ENCODE assay signal across 1 cellular context in the genomic region with DNA sequence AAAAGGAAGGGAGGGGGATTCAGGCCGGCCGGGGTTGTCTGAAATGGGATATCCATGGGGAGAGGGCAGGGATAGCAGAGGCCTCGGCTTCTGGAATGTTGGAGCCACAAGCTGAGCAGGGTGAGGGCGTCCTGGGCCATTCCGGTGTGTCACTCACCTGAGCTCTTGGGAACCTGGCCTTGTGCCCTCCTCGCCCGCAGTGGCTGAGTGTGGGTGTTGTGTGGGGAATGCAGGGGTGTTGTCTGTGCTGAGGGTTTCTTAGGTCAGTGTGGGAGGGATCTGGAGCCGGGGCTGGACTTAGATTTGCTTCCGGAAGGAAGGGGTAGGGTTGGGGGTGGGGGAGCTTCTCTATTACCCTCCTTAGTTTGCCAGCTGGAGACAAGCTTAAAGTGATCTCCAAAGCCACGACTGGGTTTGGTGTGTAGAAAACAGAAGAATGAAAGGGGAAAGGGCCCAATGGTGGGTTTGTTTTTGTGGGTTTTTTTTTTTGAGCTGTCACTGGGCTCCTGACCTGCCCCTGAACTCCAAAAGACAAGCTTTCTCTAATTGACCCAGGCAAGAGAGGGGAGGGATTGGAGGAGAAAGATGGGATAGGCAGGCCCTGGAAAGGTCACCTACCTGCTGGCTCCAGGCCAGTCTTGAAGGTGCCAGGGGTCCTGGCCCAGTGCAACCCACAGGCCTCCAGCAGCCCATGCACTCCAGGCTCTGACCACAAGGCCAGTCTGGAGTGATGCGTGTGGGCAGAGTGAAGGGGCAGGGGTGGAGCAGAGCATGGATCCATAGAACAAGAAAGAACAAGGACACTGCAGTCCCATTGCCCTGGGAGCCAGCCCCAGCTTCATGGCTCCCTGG.
TF ChIP-seq lines count a peak whose summit lies in the region.

Gene SULT1A2, minus strand, starts transcription at position 211 of the 852 bp plus-strand sequence. CDS start 1,120 bp downstream, outside the sequence.

TF ChIP-seq in K562, 482 proteins besides CTCF, POLR2A, EP300 and RAD21 (continued from another document and continues in another):
- TF ChIP-seq, protein P1, sequence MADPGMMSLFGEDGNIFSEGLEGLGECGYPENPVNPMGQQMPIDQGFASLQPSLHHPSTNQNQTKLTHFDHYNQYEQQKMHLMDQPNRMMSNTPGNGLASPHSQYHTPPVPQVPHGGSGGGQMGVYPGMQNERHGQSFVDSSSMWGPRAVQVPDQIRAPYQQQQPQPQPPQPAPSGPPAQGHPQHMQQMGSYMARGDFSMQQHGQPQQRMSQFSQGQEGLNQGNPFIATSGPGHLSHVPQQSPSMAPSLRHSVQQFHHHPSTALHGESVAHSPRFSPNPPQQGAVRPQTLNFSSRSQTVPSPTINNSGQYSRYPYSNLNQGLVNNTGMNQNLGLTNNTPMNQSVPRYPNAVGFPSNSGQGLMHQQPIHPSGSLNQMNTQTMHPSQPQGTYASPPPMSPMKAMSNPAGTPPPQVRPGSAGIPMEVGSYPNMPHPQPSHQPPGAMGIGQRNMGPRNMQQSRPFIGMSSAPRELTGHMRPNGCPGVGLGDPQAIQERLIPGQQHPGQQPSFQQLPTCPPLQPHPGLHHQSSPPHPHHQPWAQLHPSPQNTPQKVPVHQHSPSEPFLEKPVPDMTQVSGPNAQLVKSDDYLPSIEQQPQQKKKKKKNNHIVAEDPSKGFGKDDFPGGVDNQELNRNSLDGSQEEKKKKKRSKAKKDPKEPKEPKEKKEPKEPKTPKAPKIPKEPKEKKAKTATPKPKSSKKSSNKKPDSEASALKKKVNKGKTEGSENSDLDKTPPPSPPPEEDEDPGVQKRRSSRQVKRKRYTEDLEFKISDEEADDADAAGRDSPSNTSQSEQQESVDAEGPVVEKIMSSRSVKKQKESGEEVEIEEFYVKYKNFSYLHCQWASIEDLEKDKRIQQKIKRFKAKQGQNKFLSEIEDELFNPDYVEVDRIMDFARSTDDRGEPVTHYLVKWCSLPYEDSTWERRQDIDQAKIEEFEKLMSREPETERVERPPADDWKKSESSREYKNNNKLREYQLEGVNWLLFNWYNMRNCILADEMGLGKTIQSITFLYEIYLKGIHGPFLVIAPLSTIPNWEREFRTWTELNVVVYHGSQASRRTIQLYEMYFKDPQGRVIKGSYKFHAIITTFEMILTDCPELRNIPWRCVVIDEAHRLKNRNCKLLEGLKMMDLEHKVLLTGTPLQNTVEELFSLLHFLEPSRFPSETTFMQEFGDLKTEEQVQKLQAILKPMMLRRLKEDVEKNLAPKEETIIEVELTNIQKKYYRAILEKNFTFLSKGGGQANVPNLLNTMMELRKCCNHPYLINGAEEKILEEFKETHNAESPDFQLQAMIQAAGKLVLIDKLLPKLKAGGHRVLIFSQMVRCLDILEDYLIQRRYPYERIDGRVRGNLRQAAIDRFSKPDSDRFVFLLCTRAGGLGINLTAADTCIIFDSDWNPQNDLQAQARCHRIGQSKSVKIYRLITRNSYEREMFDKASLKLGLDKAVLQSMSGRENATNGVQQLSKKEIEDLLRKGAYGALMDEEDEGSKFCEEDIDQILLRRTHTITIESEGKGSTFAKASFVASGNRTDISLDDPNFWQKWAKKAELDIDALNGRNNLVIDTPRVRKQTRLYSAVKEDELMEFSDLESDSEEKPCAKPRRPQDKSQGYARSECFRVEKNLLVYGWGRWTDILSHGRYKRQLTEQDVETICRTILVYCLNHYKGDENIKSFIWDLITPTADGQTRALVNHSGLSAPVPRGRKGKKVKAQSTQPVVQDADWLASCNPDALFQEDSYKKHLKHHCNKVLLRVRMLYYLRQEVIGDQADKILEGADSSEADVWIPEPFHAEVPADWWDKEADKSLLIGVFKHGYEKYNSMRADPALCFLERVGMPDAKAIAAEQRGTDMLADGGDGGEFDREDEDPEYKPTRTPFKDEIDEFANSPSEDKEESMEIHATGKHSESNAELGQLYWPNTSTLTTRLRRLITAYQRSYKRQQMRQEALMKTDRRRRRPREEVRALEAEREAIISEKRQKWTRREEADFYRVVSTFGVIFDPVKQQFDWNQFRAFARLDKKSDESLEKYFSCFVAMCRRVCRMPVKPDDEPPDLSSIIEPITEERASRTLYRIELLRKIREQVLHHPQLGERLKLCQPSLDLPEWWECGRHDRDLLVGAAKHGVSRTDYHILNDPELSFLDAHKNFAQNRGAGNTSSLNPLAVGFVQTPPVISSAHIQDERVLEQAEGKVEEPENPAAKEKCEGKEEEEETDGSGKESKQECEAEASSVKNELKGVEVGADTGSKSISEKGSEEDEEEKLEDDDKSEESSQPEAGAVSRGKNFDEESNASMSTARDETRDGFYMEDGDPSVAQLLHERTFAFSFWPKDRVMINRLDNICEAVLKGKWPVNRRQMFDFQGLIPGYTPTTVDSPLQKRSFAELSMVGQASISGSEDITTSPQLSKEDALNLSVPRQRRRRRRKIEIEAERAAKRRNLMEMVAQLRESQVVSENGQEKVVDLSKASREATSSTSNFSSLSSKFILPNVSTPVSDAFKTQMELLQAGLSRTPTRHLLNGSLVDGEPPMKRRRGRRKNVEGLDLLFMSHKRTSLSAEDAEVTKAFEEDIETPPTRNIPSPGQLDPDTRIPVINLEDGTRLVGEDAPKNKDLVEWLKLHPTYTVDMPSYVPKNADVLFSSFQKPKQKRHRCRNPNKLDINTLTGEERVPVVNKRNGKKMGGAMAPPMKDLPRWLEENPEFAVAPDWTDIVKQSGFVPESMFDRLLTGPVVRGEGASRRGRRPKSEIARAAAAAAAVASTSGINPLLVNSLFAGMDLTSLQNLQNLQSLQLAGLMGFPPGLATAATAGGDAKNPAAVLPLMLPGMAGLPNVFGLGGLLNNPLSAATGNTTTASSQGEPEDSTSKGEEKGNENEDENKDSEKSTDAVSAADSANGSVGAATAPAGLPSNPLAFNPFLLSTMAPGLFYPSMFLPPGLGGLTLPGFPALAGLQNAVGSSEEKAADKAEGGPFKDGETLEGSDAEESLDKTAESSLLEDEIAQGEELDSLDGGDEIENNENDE (IDR thresholded peaks at IDR 0.05; ENCODE audit: low read depth, low read length) = no peak
- no peak for TF ChIP-seq KAT7 (CRISPR knock-in tag; IDR thresholded peaks at IDR 0.05; ENCODE audit: borderline replicate concordance)
- no peak for TF ChIP-seq FOXM1 (IDR thresholded peaks at IDR 0.05; ENCODE audit: low read depth)
- TF ChIP-seq FOXM1 (CRISPR knock-in tag; IDR thresholded peaks at IDR 0.05; ENCODE audit: low read depth) = no peak
- TF ChIP-seq POLR2B (IDR thresholded peaks at IDR 0.05; ENCODE audit: low read depth, partially characterized antibody) = peak; percentile 65
- TF ChIP-seq ZNF384 (IDR thresholded peaks at IDR 0.05; ENCODE audit: low read depth, low read length) = 0 out of 2 replicates have a peak, but pooled peaks have one; percentile 42
- TF ChIP-seq ZBTB26 (CRISPR knock-in tag; IDR thresholded peaks at IDR 0.05) = no peak
- TF ChIP-seq RBFOX2 (IDR thresholded peaks at IDR 0.05; ENCODE audit: low read depth, low read length) = peak; percentile 67
- TF ChIP-seq, protein P2, sequence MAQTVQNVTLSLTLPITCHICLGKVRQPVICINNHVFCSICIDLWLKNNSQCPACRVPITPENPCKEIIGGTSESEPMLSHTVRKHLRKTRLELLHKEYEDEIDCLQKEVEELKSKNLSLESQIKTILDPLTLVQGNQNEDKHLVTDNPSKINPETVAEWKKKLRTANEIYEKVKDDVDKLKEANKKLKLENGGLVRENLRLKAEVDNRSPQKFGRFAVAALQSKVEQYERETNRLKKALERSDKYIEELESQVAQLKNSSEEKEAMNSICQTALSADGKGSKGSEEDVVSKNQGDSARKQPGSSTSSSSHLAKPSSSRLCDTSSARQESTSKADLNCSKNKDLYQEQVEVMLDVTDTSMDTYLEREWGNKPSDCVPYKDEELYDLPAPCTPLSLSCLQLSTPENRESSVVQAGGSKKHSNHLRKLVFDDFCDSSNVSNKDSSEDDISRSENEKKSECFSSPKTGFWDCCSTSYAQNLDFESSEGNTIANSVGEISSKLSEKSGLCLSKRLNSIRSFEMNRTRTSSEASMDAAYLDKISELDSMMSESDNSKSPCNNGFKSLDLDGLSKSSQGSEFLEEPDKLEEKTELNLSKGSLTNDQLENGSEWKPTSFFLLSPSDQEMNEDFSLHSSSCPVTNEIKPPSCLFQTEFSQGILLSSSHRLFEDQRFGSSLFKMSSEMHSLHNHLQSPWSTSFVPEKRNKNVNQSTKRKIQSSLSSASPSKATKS (CRISPR knock-in tag; IDR thresholded peaks at IDR 0.05) = no peak
- no peak for TF ChIP-seq XRCC5 (IDR thresholded peaks at IDR 0.05; ENCODE audit: low read depth, low read length)
- TF ChIP-seq ETV1 (tag; conservative IDR thresholded peaks at IDR 0.05; ENCODE audit: low read depth) = peak; percentile 49
- no peak for TF ChIP-seq PREB (CRISPR knock-in tag; IDR thresholded peaks at IDR 0.05)
- TF ChIP-seq, protein P3, sequence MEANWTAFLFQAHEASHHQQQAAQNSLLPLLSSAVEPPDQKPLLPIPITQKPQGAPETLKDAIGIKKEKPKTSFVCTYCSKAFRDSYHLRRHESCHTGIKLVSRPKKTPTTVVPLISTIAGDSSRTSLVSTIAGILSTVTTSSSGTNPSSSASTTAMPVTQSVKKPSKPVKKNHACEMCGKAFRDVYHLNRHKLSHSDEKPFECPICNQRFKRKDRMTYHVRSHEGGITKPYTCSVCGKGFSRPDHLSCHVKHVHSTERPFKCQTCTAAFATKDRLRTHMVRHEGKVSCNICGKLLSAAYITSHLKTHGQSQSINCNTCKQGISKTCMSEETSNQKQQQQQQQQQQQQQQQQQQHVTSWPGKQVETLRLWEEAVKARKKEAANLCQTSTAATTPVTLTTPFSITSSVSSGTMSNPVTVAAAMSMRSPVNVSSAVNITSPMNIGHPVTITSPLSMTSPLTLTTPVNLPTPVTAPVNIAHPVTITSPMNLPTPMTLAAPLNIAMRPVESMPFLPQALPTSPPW (CRISPR knock-in tag; IDR thresholded peaks at IDR 0.05) = peak; percentile 72
- TF ChIP-seq TEAD2 (tag; IDR thresholded peaks at IDR 0.05) = no peak
- TF ChIP-seq MAFG (tag; conservative IDR thresholded peaks at IDR 0.05) = no peak
- TF ChIP-seq, protein P4, sequence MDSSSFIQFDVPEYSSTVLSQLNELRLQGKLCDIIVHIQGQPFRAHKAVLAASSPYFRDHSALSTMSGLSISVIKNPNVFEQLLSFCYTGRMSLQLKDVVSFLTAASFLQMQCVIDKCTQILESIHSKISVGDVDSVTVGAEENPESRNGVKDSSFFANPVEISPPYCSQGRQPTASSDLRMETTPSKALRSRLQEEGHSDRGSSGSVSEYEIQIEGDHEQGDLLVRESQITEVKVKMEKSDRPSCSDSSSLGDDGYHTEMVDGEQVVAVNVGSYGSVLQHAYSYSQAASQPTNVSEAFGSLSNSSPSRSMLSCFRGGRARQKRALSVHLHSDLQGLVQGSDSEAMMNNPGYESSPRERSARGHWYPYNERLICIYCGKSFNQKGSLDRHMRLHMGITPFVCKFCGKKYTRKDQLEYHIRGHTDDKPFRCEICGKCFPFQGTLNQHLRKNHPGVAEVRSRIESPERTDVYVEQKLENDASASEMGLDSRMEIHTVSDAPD (CRISPR knock-in tag; IDR thresholded peaks at IDR 0.05) = no peak
